In the genomic region with DNA sequence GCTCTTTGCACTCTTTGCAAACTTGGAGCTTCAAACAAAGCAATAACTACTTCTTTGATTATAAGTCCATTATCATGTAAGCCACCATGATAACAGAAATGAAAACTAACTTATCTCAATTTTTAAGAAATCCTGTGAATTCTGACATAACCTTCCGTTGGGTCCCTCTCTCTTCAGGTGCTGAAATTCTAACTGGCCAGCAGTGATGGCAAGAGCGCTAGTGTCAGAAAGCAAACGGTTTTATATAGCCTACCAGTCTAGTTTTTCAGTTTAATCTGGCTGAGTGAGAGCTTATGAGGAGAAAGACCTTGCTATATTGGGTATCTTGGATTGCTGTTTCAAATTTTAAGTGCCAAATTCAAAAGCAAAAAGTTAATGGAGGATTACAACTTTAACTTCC, we compare ENCODE assay signal across 2 cellular contexts.
A peak's percentile ranks its signal among the peaks of the same experiment; 100 is the strongest.
TF ChIP-seq lines count a peak whose summit lies in the region.

No MANE protein-coding gene starts in this region.

TF ChIP-seq in liver, 16 proteins besides CTCF, POLR2A, EP300 and RAD21:
- TF ChIP-seq YY1 (IDR thresholded peaks at IDR 0.05) (peak; percentile 13), GABPA (IDR thresholded peaks at IDR 0.05 in 1 of 2, conservative IDR thresholded peaks at IDR 0.05 in 1 of 2) (no peak), EGR1 (IDR thresholded peaks at IDR 0.05; ENCODE audit: low read depth in 2 of 2) (no peak), HNF4A (conservative IDR thresholded peaks at IDR 0.05) (peak in 1 of 2 donors; percentile 34), FOXA1 (IDR thresholded peaks at IDR 0.05) (no peak), HNF4G (IDR thresholded peaks at IDR 0.05) (no peak), JUND (IDR thresholded peaks at IDR 0.05) (no peak), SP1 (IDR thresholded peaks at IDR 0.05) (no peak)
- TF ChIP-seq, protein P1, sequence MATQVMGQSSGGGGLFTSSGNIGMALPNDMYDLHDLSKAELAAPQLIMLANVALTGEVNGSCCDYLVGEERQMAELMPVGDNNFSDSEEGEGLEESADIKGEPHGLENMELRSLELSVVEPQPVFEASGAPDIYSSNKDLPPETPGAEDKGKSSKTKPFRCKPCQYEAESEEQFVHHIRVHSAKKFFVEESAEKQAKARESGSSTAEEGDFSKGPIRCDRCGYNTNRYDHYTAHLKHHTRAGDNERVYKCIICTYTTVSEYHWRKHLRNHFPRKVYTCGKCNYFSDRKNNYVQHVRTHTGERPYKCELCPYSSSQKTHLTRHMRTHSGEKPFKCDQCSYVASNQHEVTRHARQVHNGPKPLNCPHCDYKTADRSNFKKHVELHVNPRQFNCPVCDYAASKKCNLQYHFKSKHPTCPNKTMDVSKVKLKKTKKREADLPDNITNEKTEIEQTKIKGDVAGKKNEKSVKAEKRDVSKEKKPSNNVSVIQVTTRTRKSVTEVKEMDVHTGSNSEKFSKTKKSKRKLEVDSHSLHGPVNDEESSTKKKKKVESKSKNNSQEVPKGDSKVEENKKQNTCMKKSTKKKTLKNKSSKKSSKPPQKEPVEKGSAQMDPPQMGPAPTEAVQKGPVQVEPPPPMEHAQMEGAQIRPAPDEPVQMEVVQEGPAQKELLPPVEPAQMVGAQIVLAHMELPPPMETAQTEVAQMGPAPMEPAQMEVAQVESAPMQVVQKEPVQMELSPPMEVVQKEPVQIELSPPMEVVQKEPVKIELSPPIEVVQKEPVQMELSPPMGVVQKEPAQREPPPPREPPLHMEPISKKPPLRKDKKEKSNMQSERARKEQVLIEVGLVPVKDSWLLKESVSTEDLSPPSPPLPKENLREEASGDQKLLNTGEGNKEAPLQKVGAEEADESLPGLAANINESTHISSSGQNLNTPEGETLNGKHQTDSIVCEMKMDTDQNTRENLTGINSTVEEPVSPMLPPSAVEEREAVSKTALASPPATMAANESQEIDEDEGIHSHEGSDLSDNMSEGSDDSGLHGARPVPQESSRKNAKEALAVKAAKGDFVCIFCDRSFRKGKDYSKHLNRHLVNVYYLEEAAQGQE (IDR thresholded peaks at IDR 0.05): peak; percentile 95
- TF ChIP-seq, protein P2, sequence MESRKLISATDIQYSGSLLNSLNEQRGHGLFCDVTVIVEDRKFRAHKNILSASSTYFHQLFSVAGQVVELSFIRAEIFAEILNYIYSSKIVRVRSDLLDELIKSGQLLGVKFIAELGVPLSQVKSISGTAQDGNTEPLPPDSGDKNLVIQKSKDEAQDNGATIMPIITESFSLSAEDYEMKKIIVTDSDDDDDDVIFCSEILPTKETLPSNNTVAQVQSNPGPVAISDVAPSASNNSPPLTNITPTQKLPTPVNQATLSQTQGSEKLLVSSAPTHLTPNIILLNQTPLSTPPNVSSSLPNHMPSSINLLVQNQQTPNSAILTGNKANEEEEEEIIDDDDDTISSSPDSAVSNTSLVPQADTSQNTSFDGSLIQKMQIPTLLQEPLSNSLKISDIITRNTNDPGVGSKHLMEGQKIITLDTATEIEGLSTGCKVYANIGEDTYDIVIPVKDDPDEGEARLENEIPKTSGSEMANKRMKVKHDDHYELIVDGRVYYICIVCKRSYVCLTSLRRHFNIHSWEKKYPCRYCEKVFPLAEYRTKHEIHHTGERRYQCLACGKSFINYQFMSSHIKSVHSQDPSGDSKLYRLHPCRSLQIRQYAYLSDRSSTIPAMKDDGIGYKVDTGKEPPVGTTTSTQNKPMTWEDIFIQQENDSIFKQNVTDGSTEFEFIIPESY (IDR thresholded peaks at IDR 0.05): no peak
- TF ChIP-seq, protein P3, sequence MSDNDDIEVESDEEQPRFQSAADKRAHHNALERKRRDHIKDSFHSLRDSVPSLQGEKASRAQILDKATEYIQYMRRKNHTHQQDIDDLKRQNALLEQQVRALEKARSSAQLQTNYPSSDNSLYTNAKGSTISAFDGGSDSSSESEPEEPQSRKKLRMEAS (IDR thresholded peaks at IDR 0.05): no peak

TF ChIP-seq in HepG2, 621 proteins besides CTCF, POLR2A, EP300 and RAD21:
- no peak for TF ChIP-seq ZNF614 (CRISPR knock-in tag; IDR thresholded peaks at IDR 0.05; ENCODE audit: borderline replicate concordance)
- no peak for TF ChIP-seq ZBTB8A (CRISPR knock-in tag; IDR thresholded peaks at IDR 0.05; ENCODE audit: borderline replicate concordance, low read depth)
- TF ChIP-seq MYNN (CRISPR knock-in tag; IDR thresholded peaks at IDR 0.05; ENCODE audit: low read depth): no peak
- TF ChIP-seq, protein P4, sequence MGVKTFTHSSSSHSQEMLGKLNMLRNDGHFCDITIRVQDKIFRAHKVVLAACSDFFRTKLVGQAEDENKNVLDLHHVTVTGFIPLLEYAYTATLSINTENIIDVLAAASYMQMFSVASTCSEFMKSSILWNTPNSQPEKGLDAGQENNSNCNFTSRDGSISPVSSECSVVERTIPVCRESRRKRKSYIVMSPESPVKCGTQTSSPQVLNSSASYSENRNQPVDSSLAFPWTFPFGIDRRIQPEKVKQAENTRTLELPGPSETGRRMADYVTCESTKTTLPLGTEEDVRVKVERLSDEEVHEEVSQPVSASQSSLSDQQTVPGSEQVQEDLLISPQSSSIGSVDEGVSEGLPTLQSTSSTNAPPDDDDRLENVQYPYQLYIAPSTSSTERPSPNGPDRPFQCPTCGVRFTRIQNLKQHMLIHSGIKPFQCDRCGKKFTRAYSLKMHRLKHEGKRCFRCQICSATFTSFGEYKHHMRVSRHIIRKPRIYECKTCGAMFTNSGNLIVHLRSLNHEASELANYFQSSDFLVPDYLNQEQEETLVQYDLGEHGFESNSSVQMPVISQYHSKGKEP (CRISPR knock-in tag; IDR thresholded peaks at IDR 0.05): no peak
- TF ChIP-seq PHF20 (CRISPR knock-in tag; IDR thresholded peaks at IDR 0.05): no peak
- no peak for TF ChIP-seq ZNF160 (CRISPR knock-in tag; IDR thresholded peaks at IDR 0.05)
- no peak for TF ChIP-seq ZNF260 (CRISPR knock-in tag; IDR thresholded peaks at IDR 0.05; ENCODE audit: borderline replicate concordance, low read depth)
- no peak for TF ChIP-seq ZNF282 (IDR thresholded peaks at IDR 0.05; ENCODE audit: partially characterized antibody)
- TF ChIP-seq FOSL2 (CRISPR knock-in tag; IDR thresholded peaks at IDR 0.05): no peak
- no peak for TF ChIP-seq ZNF772 (CRISPR knock-in tag; IDR thresholded peaks at IDR 0.05)
- no peak for TF ChIP-seq ASH2L (IDR thresholded peaks at IDR 0.05; ENCODE audit: insufficient read length, low read depth, low read length)
- TF ChIP-seq AKAP8 (CRISPR knock-in tag; IDR thresholded peaks at IDR 0.05): no peak
- TF ChIP-seq SETDB1 (CRISPR knock-in tag; IDR thresholded peaks at IDR 0.05; ENCODE audit: borderline replicate concordance): no peak
- TF ChIP-seq ZNF3 (CRISPR knock-in tag; IDR thresholded peaks at IDR 0.05): no peak
- TF ChIP-seq, protein P5, sequence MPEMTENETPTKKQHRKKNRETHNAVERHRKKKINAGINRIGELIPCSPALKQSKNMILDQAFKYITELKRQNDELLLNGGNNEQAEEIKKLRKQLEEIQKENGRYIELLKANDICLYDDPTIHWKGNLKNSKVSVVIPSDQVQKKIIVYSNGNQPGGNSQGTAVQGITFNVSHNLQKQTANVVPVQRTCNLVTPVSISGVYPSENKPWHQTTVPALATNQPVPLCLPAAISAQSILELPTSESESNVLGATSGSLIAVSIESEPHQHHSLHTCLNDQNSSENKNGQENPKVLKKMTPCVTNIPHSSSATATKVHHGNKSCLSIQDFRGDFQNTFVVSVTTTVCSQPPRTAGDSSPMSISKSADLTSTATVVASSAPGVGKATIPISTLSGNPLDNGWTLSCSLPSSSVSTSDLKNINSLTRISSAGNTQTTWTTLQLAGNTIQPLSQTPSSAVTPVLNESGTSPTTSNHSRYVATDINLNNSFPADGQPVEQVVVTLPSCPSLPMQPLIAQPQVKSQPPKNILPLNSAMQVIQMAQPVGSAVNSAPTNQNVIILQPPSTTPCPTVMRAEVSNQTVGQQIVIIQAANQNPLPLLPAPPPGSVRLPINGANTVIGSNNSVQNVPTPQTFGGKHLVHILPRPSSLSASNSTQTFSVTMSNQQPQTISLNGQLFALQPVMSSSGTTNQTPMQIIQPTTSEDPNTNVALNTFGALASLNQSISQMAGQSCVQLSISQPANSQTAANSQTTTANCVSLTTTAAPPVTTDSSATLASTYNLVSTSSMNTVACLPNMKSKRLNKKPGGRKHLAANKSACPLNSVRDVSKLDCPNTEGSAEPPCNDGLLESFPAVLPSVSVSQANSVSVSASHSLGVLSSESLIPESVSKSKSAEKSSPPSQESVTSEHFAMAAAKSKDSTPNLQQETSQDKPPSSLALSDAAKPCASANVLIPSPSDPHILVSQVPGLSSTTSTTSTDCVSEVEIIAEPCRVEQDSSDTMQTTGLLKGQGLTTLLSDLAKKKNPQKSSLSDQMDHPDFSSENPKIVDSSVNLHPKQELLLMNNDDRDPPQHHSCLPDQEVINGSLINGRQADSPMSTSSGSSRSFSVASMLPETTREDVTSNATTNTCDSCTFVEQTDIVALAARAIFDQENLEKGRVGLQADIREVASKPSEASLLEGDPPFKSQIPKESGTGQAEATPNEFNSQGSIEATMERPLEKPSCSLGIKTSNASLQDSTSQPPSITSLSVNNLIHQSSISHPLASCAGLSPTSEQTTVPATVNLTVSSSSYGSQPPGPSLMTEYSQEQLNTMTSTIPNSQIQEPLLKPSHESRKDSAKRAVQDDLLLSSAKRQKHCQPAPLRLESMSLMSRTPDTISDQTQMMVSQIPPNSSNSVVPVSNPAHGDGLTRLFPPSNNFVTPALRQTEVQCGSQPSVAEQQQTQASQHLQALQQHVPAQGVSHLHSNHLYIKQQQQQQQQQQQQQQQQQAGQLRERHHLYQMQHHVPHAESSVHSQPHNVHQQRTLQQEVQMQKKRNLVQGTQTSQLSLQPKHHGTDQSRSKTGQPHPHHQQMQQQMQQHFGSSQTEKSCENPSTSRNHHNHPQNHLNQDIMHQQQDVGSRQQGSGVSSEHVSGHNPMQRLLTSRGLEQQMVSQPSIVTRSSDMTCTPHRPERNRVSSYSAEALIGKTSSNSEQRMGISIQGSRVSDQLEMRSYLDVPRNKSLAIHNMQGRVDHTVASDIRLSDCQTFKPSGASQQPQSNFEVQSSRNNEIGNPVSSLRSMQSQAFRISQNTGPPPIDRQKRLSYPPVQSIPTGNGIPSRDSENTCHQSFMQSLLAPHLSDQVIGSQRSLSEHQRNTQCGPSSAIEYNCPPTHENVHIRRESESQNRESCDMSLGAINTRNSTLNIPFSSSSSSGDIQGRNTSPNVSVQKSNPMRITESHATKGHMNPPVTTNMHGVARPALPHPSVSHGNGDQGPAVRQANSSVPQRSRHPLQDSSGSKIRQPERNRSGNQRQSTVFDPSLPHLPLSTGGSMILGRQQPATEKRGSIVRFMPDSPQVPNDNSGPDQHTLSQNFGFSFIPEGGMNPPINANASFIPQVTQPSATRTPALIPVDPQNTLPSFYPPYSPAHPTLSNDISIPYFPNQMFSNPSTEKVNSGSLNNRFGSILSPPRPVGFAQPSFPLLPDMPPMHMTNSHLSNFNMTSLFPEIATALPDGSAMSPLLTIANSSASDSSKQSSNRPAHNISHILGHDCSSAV (CRISPR knock-in tag; IDR thresholded peaks at IDR 0.05; ENCODE audit: borderline replicate concordance): no peak
- no peak for TF ChIP-seq ZKSCAN8 (CRISPR knock-in tag; IDR thresholded peaks at IDR 0.05; ENCODE audit: borderline replicate concordance)
- no peak for TF ChIP-seq ZZZ3 (CRISPR knock-in tag; IDR thresholded peaks at IDR 0.05; ENCODE audit: borderline replicate concordance)
- no peak for TF ChIP-seq MTF2 (CRISPR knock-in tag; IDR thresholded peaks at IDR 0.05; ENCODE audit: borderline replicate concordance)
- no peak for TF ChIP-seq ZNF343 (CRISPR knock-in tag; IDR thresholded peaks at IDR 0.05)
